Comparison of ENCODE assay signal across 10 cellular contexts in genomic region chr16:19691161-19691850, GRCh38. TPM values are rescaled to one million over a fixed set of nuclear protein-coding genes. Genes with fewer than 3 reads are reported as not detected.
DNase-seq lines count a peak whose midpoint lies in the region; ATAC-seq and TF ChIP-seq lines count a peak whose summit lies in the region.
"Had no signal": no experiment of that assay in that cellular context is flagged by ENCODE, and none has a peak within 500 bp of the region (broad histone marks: within the 10 kb centered on the region; RNA-seq: fewer than 3 reads in every experiment).

No MANE protein-coding gene starts in this region.

- 0 out of 2 replicates have a peak overlapping the region, but pooled peaks have one; percentile 11 for H3K9ac ChIP-seq in HUES64 (ENCODE audit: low read depth, low read length)

- TF ChIP-seq POLR2A in spleen (IDR thresholded peaks at IDR 0.05), result no peak
- TF ChIP-seq POLR2A in Peyer's patch (IDR thresholded peaks at IDR 0.05), result no peak

- no peaks in the 10 kb centered on the region for H3K9me3 ChIP-seq in HUES64 (ENCODE audit: insufficient read depth, low read depth, low read length)
- H3K9me3 ChIP-seq in spleen, result no peaks in the 10 kb centered on the region
- H3K9me3 ChIP-seq in Peyer's patch, result no peaks in the 10 kb centered on the region

- H3K36me3 ChIP-seq in HUES64 (ENCODE audit: insufficient read depth, low read length) (peaks cover 42% of the 10 kb centered on the region), spleen (peaks cover 0 to 82% (median 30%) of the 10 kb centered on the region in 6 donors), Peyer's patch (peaks cover 0 to 40% (median 0%) of the 10 kb centered on the region in 3 donors)

- DNase-seq in amygdala (lab: John Stamatoyannopoulos, UW) (peak in 41 of 56 donors; percentile 8 to 68 (median 34)), left ventricle myocardium superior (peak; percentile 46), spleen (peak; percentile 84), Peyer's patch (no peak), GDM1 (lab: John Stamatoyannopoulos, UW) (no peak)
- DNase-seq: central memory CD4-positive, alpha-beta T cell; DMS53; SW 1271 had no signal

- intact Hi-C loops in left ventricle myocardium superior (cut with micrococcal nuclease), result no loop called here
- intact Hi-C loops in spleen (cut with DNase I; ENCODE audit: low total_unique reads), result no loop called here

- H3K27ac ChIP-seq in HUES64 (ENCODE audit: low read depth, low read length) (no peak overlapping the region), spleen (peak overlapping the region; percentile 57 to 84 (median 76)), Peyer's patch (peak overlapping the region in 1 of 4 donors; percentile 13)

- H3K4me1 ChIP-seq in HUES64 (ENCODE audit: insufficient read depth, low read length), result peaks cover 4% of the 10 kb centered on the region; the same call in 1 of the 2 replicates
- H3K4me1 ChIP-seq in spleen, result peaks cover 10 to 46% (median 15%) of the 10 kb centered on the region in 6 donors
- peaks cover 0 to 7% (median 1%) of the 10 kb centered on the region in 4 donors for H3K4me1 ChIP-seq in Peyer's patch

- H3K4me3 ChIP-seq in HUES64 (ENCODE audit: low read length), result no peak overlapping the region
- peak overlapping the region in 1 of 8 donors; percentile 28 for H3K4me3 ChIP-seq in spleen
- H3K4me3 ChIP-seq in Peyer's patch, result no peak overlapping the region

- ATAC-seq in left ventricle myocardium superior (peak; percentile 20), HG02642 (IDR thresholded peaks at IDR 0.05; ENCODE audit: poor library complexity, unreplicated experiment) (no peak)

- H3K27me3 ChIP-seq in HUES64 (ENCODE audit: insufficient read depth, low read length) (no peaks in the 10 kb centered on the region), spleen (replicated peaks in 1 of 7) (no peaks in the 10 kb centered on the region), Peyer's patch (no peaks in the 10 kb centered on the region)

- WGBS in HUES64, result 92% methylated on average over 18 of the region's 18 CpGs
- WGBS in spleen, 5 donors, result 66 to 78% (median 73%) methylated on average over 13 to 18 of the region's 18 CpGs

- TF ChIP-seq CTCF in spleen (IDR thresholded peaks at IDR 0.05 in 8 of 11, conservative IDR thresholded peaks at IDR 0.05 in 3 of 11), result no peak
- TF ChIP-seq CTCF in Peyer's patch (IDR thresholded peaks at IDR 0.05), result no peak

RNA-seq across cellular contexts. Expression of gene KNOP1, which starts 26.7 kb away (rescaled TPM):
- 70.9 TPM for polyA plus RNA-seq in HUES64 (2013, experiment 1 of 2)
- 89.3 TPM for polyA plus RNA-seq in HUES64 (2013, experiment 2 of 2)
- total RNA-seq in left ventricle myocardium superior (9.0 TPM), spleen (10 to 100 TPM in 4 of 7 donors, 1 to 10 TPM in 3; 8.1 to 13.7 (median 10.4) TPM), Peyer's patch (10 to 100 TPM in 3 of 4 donors, 1 to 10 TPM in 1; 10.0 to 26.1 (median 19.9) TPM)
- 10 to 100 TPM in 1 of 3 donors, 1 to 10 TPM in 2; 7.1 to 10.7 (median 7.4) TPM for polyA plus RNA-seq in spleen

RNA-seq across cellular contexts. Expression of gene IQCK, which starts 26.8 kb away (rescaled TPM):
- 8.6 TPM for polyA plus RNA-seq in HUES64 (2013, experiment 1 of 2)
- 10.5 TPM for polyA plus RNA-seq in HUES64 (2013, experiment 2 of 2)
- total RNA-seq in left ventricle myocardium superior (6.5 TPM), spleen (10 to 100 TPM in 3 of 7 donors, 1 to 10 TPM in 4; 5.1 to 19.9 (median 8.3) TPM), Peyer's patch (10 to 100 TPM in 2 of 4 donors, 1 to 10 TPM in 2; 8.2 to 42.9 (median 10.3) TPM)
- polyA plus RNA-seq in spleen, result 1 to 10 TPM; 3.6 to 4.7 (median 4.5) TPM

Comparison
In these comparisons a context has a peak if more than half of its experiments do, and no peak if none do; other contexts are left out.
1. DNase-seq: peak in amygdala (41 of 56), left ventricle myocardium superior (single experiment) and spleen (single experiment); none in Peyer's patch (0 of 3) and GDM1 (single experiment).